8 cellular contexts compared by ENCODE assay signal in genomic region chr16:30335598-30336474, GRCh38. TPM values are rescaled to one million over a fixed set of nuclear protein-coding genes. Genes with fewer than 3 reads are reported as not detected.
DNase-seq lines count a peak whose midpoint lies in the region; ATAC-seq and TF ChIP-seq lines count a peak whose summit lies in the region.

No MANE protein-coding gene starts in this region.

- TF ChIP-seq POLR2A in prostate gland (IDR thresholded peaks at IDR 0.05): no peak

- H3K27ac ChIP-seq in foreskin keratinocyte: peak overlapping the region; percentile 97
- H3K27ac ChIP-seq in prostate gland: peak overlapping the region; percentile 91 to 93

- CTCF ChIA-PET in WTC11 (lab: Charles Lee): interaction anchor here (0.9 to 1.6 kb wide), 6 partner anchors 17 to 280 kb away, joined by 3 to 4 read pairs (median 3); partner anchors contain the start of genes DCTPP1 and ZNF48

- H3K4me3 ChIP-seq in prostate gland: peak overlapping the region; percentile 57 to 74

- H3K4me1 Mint-ChIP-seq in WTC11: peaks cover 15% of the 10 kb centered on the region

- peak; percentile 75 for DNase-seq in activated effector memory CD4-positive, alpha-beta T cell treated with anti-CD3 and anti-CD28 coated beads, Interleukin-2, amount 50 U/mL, for 16 hours
- DNase-seq in activated effector memory CD4-positive, alpha-beta T cell treated with Interleukin-2 at 50 U/mL for 16 hours: no peak
- DNase-seq in WTC11 (ENCODE audit: low spot score) (no peak), foreskin keratinocyte (peak; percentile 15 to 26), prostate gland (ENCODE audit: low spot score) (no peak)
- no peak for DNase-seq in stimulated activated CD4-positive, alpha-beta T cell treated with anti-CD3 and anti-CD28 coated beads, Interleukin-4, amount 100 ng/mL, for 1 hour

- WGBS in prostate gland: 23% methylated on average over 17 of the region's 17 CpGs

- intact Hi-C loops in prostate gland (cut with DNase I): no loop called here

- H3K27ac Mint-ChIP-seq in WTC11: no peak overlapping the region

- no peaks in the 10 kb centered on the region for H3K36me3 Mint-ChIP-seq in WTC11

- H3K27me3 ChIP-seq in foreskin keratinocyte (no peaks in the 10 kb centered on the region), prostate gland (replicated peaks; ENCODE audit: insufficient read depth) (no peaks in the 10 kb centered on the region)

- POLR2A ChIA-PET in WTC11 (lab: Charles Lee): interaction anchor here (0.7 to 1.5 kb wide), 4 partner anchors 19 to 94 kb away, joined by 4 to 6 read pairs (median 4); partner anchors contain the start of genes CD2BP2 and DCTPP1

- no peaks in the 10 kb centered on the region for H3K4me1 ChIP-seq in foreskin keratinocyte
- no peaks in the 10 kb centered on the region for H3K4me1 ChIP-seq in prostate gland (replicated peaks)

- H3K4me3 Mint-ChIP-seq in WTC11: peak overlapping the region; percentile 67

- H3K27me3 Mint-ChIP-seq in WTC11 (ENCODE audit: low read depth): no peaks in the 10 kb centered on the region

- H3K9me3 ChIP-seq in prostate gland: no peaks in the 10 kb centered on the region

- peak; percentile 24 for ATAC-seq in HG03196 (IDR thresholded peaks at IDR 0.05; ENCODE audit: unreplicated experiment)
- ATAC-seq in WTC11: no peak
- ATAC-seq in foreskin keratinocyte: no peak
- ATAC-seq in GM18868 (IDR thresholded peaks at IDR 0.05; ENCODE audit: unreplicated experiment): no peak

- H3K36me3 ChIP-seq in prostate gland: no peaks in the 10 kb centered on the region

- peaks cover 5% of the 10 kb centered on the region; the same call in 1 of the 2 replicates for H3K9me3 Mint-ChIP-seq in WTC11

- no peak for TF ChIP-seq CTCF in WTC11 (IDR thresholded peaks at IDR 0.05)
- TF ChIP-seq CTCF in foreskin keratinocyte (conservative IDR thresholded peaks at IDR 0.05): no peak
- TF ChIP-seq CTCF in prostate gland (IDR thresholded peaks at IDR 0.05): no peak

TF ChIP-seq in WTC11, 78 proteins besides CTCF, POLR2A, EP300 and RAD21:
- TF ChIP-seq ATF1 (CRISPR knock-in tag; IDR thresholded peaks at IDR 0.05): no peak
- TF ChIP-seq GABPB1 (CRISPR knock-in tag; IDR thresholded peaks at IDR 0.05): 0 out of 2 replicates have a peak, but pooled peaks have one; percentile 17
- TF ChIP-seq ZNF263 (CRISPR knock-in tag; IDR thresholded peaks at IDR 0.05; ENCODE audit: low read depth): no peak
- no peak for TF ChIP-seq ZNF317 (CRISPR knock-in tag; IDR thresholded peaks at IDR 0.05; ENCODE audit: borderline replicate concordance, low read depth)
- TF ChIP-seq ZNF281 (CRISPR knock-in tag; IDR thresholded peaks at IDR 0.05): no peak
- no peak for TF ChIP-seq SMAD3 (CRISPR knock-in tag; IDR thresholded peaks at IDR 0.05; ENCODE audit: borderline replicate concordance)

RNA-seq across cellular contexts. Expression of gene CD2BP2, which starts 19.3 kb away (rescaled TPM):
- total RNA-seq in WTC11 (2021): 51.0 to 56.6 TPM (median 51.1 TPM) in 3 replicates
- total RNA-seq in foreskin keratinocyte: 60.4 and 62.5 TPM in 2 replicates
- polyA plus RNA-seq in foreskin keratinocyte: 73.4 and 81.2 TPM in 2 replicates
- 10 to 100 TPM; 32.9 to 46.4 TPM for total RNA-seq in prostate gland

RNA-seq across cellular contexts. Expression of gene TBC1D10B, which starts 34.5 kb away (rescaled TPM):
- total RNA-seq in WTC11 (2021): 33.4 to 40.5 TPM (median 34.6 TPM) in 3 replicates
- total RNA-seq in foreskin keratinocyte: 32.1 and 32.9 TPM in 2 replicates
- polyA plus RNA-seq in foreskin keratinocyte: 33.8 and 34.6 TPM in 2 replicates
- total RNA-seq in prostate gland: 10 to 100 TPM; 40.3 to 59.4 TPM

RNA-seq across cellular contexts. Expression of gene MYL11, which starts 38.8 kb away (rescaled TPM):
- total RNA-seq in WTC11 (2021) (0.80 to 1.3 TPM (median 0.85 TPM) in 3 replicates), foreskin keratinocyte (not detected in 2 replicates), prostate gland (10 to 100 TPM in 1 of 2 donors, 1 to 10 TPM in 1; 3.5 to 23.5 TPM)
- polyA plus RNA-seq in foreskin keratinocyte: 0.30 and 0.39 TPM in 2 replicates

RNA-seq across cellular contexts. Expression of gene SEPTIN1, which starts 46.5 kb away (rescaled TPM):
- total RNA-seq in WTC11 (2021) (2.3 to 2.7 TPM (median 2.6 TPM) in 3 replicates), foreskin keratinocyte (0.14 TPM in 1 of 2 replicates, not detected in the other), prostate gland (1 to 10 TPM; 3.0 to 4.2 TPM)
- 0.33 and 0.91 TPM in 2 replicates for polyA plus RNA-seq in foreskin keratinocyte

RNA-seq across cellular contexts. Expression of gene ZNF48, which starts 59.4 kb away (rescaled TPM):
- 31.3 to 39.3 TPM (median 32.1 TPM) in 3 replicates for total RNA-seq in WTC11 (2021)
- total RNA-seq in foreskin keratinocyte: 8.7 and 10.5 TPM in 2 replicates
- 6.8 and 8.0 TPM in 2 replicates for polyA plus RNA-seq in foreskin keratinocyte
- total RNA-seq in prostate gland: 10 to 100 TPM; 11.9 to 12.2 TPM

Comparison
In these comparisons a context has a peak if more than half of its experiments do, and no peak if none do; other contexts are left out.
1. DNase-seq: peak in activated effector memory CD4-positive, alpha-beta T cell treated with anti-CD3 and anti-CD28 coated beads, Interleukin-2, amount 50 U/mL, for 16 hours (single experiment) and foreskin keratinocyte (2 of 2); none in activated effector memory CD4-positive, alpha-beta T cell treated with Interleukin-2 at 50 U/mL for 16 hours (single experiment), WTC11 (single experiment), prostate gland (single experiment) and stimulated activated CD4-positive, alpha-beta T cell treated with anti-CD3 and anti-CD28 coated beads, Interleukin-4, amount 100 ng/mL, for 1 hour (single experiment).